9 cellular contexts compared by ENCODE assay signal in genomic region chr9:69174645-69175487, GRCh38.
DNase-seq lines count a peak whose midpoint lies in the region; ATAC-seq, FAIRE-seq and TF ChIP-seq lines count a peak whose summit lies in the region.
"Had no signal": no experiment of that assay in that cellular context is flagged by ENCODE, and none has a peak within 500 bp of the region (broad histone marks: within the 10 kb centered on the region; RNA-seq: fewer than 3 reads in every experiment).

No MANE protein-coding gene starts in this region.

- in situ Hi-C loops in brain microvascular endothelial cell (cut with HindIII; ENCODE audit: low pct_ligation_motif_present, low sequenced_read_pairs): loop anchor here (25.0 kb wide), 1 partner anchor 113 kb away; no protein-coding TSS in a partner anchor

- TF ChIP-seq CTCF in brain microvascular endothelial cell (IDR thresholded peaks at IDR 0.05; ENCODE audit: low read depth, low read length, missing control alignments): no peak

- peak overlapping the region; percentile 80 for H3K4me3 ChIP-seq in brain microvascular endothelial cell (ENCODE audit: low read depth, low read length)

- DNase-seq in COLO829 (ENCODE audit: low spot score) (peak; percentile 66), RCC 7860 (ENCODE audit: low spot score) (peak; percentile 97), brain microvascular endothelial cell (peak; percentile 97), iPS-NIHi7 (ENCODE audit: extremely low spot score) (peak; percentile 53), smooth muscle cell of the brain vasculature (ENCODE audit: low read depth, low spot score) (peak; percentile 80), middle frontal gyrus (ENCODE audit: extremely low spot score, low spot score) (no peak)

- FAIRE-seq in RCC 7860 (lab: Jason Lieb, UNC): peak; percentile 93
- FAIRE-seq: colon had no signal

- H3K27me3 ChIP-seq in brain microvascular endothelial cell (replicated peaks): no peaks in the 10 kb centered on the region

- peak overlapping the region; percentile 73 for H3K27ac ChIP-seq in brain microvascular endothelial cell

- TF ChIP-seq POLR2A in GM19099 (IDR thresholded peaks at IDR 0.05; ENCODE audit: extremely low read depth, insufficient read length, low read depth): peak; percentile 27

- ATAC-seq in HG03135 (IDR thresholded peaks at IDR 0.05; ENCODE audit: unreplicated experiment): peak; percentile 51

- no peaks in the 10 kb centered on the region for H3K36me3 ChIP-seq in brain microvascular endothelial cell (replicated peaks)
